In genomic region chr3:14871456-14872200, GRCh38 we compare ENCODE assay signal across 17 cellular contexts. TPM values are rescaled to one million over a fixed set of nuclear protein-coding genes. Genes with fewer than 3 reads are reported as not detected.
"Had no signal": no experiment of that assay in that cellular context is flagged by ENCODE, and none has a peak within 500 bp of the region (broad histone marks: within the 10 kb centered on the region; RNA-seq: fewer than 3 reads in every experiment).

No MANE protein-coding gene starts in this region.

- ATAC-seq: esophagus mucosa; foreskin keratinocyte; stimulated activated naive B cell treated with anti-CD40 and anti-IgM and Interleukin-4, amounts not matched to agents 10 μg/mL and 1 μg/mL and 100 μg/mL, for 72 hours; T-helper 17 cell; WTC11 had no signal

- DNase-seq: activated CD4-positive, alpha-beta memory T cell treated with anti-CD3 and anti-CD28 coated beads, Interleukin-2, amount 10 ng/mL, durations not matched to agents 7 days and 5 days; activated CD4-positive, alpha-beta T cell treated with anti-CD3 and anti-CD28 coated beads for 4 hours; activated naive CD4-positive, alpha-beta T cell treated with anti-CD3 and anti-CD28 coated beads for 36 hours; foreskin keratinocyte; immature natural killer cell; SJCRH30; stimulated activated CD4-positive, alpha-beta T cell treated with anti-CD3 and anti-CD28 coated beads, Interleukin-15, amount 100 ng/mL, for 24 hours; stimulated activated CD4-positive, alpha-beta T cell treated with anti-CD3 and anti-CD28 coated beads, Interleukin-4, amount 100 ng/mL, for 1 hour; stimulated activated naive B cell treated with anti-CD40 and anti-IgM and Interleukin-4, amounts not matched to agents 10 μg/mL and 1 μg/mL and 100 μg/mL, for 72 hours; T-helper 17 cell had no signal

- FAIRE-seq: endometrium had no signal

- H3K4me3 ChIP-seq: cardiac muscle cell, dorsolateral prefrontal cortex, neural progenitor cell, ovary, SJCRH30 had no signal

- H3K36me3 ChIP-seq: cardiac muscle cell, neural progenitor cell, ovary, SJCRH30 had no signal

- H3K9me3 ChIP-seq: ovary, SJCRH30 had no signal

- H3K27ac ChIP-seq: cardiac muscle cell, dorsolateral prefrontal cortex, foreskin keratinocyte, neural progenitor cell, ovary, SJCRH30 had no signal

- H3K4me1 ChIP-seq: foreskin keratinocyte, neural progenitor cell, SJCRH30 had no signal

- H3K27me3 ChIP-seq: cardiac muscle cell, neural progenitor cell, ovary had no signal

RNA-seq across cellular contexts. Expression of gene FGD5, which starts 52.9 kb away (rescaled TPM):
- total RNA-seq: activated naive CD4-positive, alpha-beta T cell treated with anti-CD3 and anti-CD28 coated beads for 36 hours; foreskin keratinocyte; SJCRH30; T-helper 17 cell had no signal
